In genomic region chr7:151039850-151040548, GRCh38 we compare ENCODE assay signal across 12 cellular contexts. TPM values are rescaled to one million over a fixed set of nuclear protein-coding genes. Genes with fewer than 3 reads are reported as not detected.
DNase-seq lines count a peak whose midpoint lies in the region; ATAC-seq and TF ChIP-seq lines count a peak whose summit lies in the region.
"Had no signal": no experiment of that assay in that cellular context is flagged by ENCODE, and none has a peak within 500 bp of the region (broad histone marks: within the 10 kb centered on the region; RNA-seq: fewer than 3 reads in every experiment).

No MANE protein-coding gene starts in this region.

- peak overlapping the region; percentile 21 for H3K9ac ChIP-seq in neuronal stem cell (ENCODE audit: low read depth, low read length, poor library complexity)

- H4K91ac ChIP-seq in neuronal stem cell (ENCODE audit: low read depth, low read length, poor library complexity), result no peak overlapping the region

- no peak overlapping the region for H3K4me2 ChIP-seq in neuronal stem cell (ENCODE audit: insufficient read depth, low read length, poor library complexity, severe bottlenecking)

- H3K9me3 ChIP-seq in neuronal stem cell (replicated peaks in 1 of 2; ENCODE audit: control insufficient read depth in 2 of 2, insufficient read depth in 1 of 2, low read depth in 1 of 2, low read length in 2 of 2), result no peaks in the 10 kb centered on the region
- H3K9me3 ChIP-seq: gastrocnemius medialis, spleen, tibial nerve had no signal

- no peak overlapping the region for H2AK5ac ChIP-seq in neuronal stem cell (ENCODE audit: low read depth, low read length)

- peaks cover 0 to 9% of the 10 kb centered on the region in 2 donors for H3K4me1 ChIP-seq in neuronal stem cell (ENCODE audit: control insufficient read depth in 2 of 2, insufficient read depth in 1 of 2, low read depth in 1 of 2, low read length in 2 of 2)

- no peak overlapping the region for H3K14ac ChIP-seq in neuronal stem cell (ENCODE audit: low read length)

- peak; percentile 81 for DNase-seq in DMS 273 (lab: John Stamatoyannopoulos, UW; ENCODE audit: unreplicated experiment)
- no peak for DNase-seq in DMS 273 treated with DMSO at 0.1 percent for 48 hours (lab: John Stamatoyannopoulos, UW)
- peak; percentile 54 for DNase-seq in NB4 (ENCODE audit: low read depth)
- peak; percentile 39 for DNase-seq in amniotic epithelial cell (ENCODE audit: low read depth)
- no peak for DNase-seq in neuronal stem cell (ENCODE audit: low spot score)
- DNase-seq in NK-92 (lab: John Stamatoyannopoulos, UW; ENCODE audit: unreplicated experiment), result no peak
- no peak for DNase-seq in kidney tubule cell (ENCODE audit: low spot score)
- DNase-seq: 8988T, spleen had no signal

- ATAC-seq in GM19023 (IDR thresholded peaks at IDR 0.05; ENCODE audit: unreplicated experiment), result no peak

- H3K18ac ChIP-seq in neuronal stem cell (ENCODE audit: low read length), result no peak overlapping the region

- H2AFZ ChIP-seq in neuronal stem cell (ENCODE audit: low read length), result no peak overlapping the region

- H3K27ac ChIP-seq in neuronal stem cell (replicated peaks; ENCODE audit: low read length), result no peak overlapping the region

- no peak overlapping the region for H2BK120ac ChIP-seq in neuronal stem cell (ENCODE audit: low read depth, low read length)

- no peak for TF ChIP-seq CTCF in NB4 (IDR thresholded peaks at IDR 0.05; ENCODE audit: low read depth, low read length)

- H3K36me3 ChIP-seq in neuronal stem cell (replicated peaks in 1 of 2; ENCODE audit: control insufficient read depth in 2 of 2, insufficient read depth in 2 of 2, low read length in 2 of 2), result peaks cover 11 to 23% of the 10 kb centered on the region in 2 donors

- H2BK5ac ChIP-seq in neuronal stem cell (ENCODE audit: low read length), result no peak overlapping the region

- H3K79me1 ChIP-seq in neuronal stem cell (ENCODE audit: low read depth, low read length), result no peaks in the 10 kb centered on the region

- H3K4me3 ChIP-seq in NB4 (ENCODE audit: low read depth, low read length) (no peak overlapping the region), neuronal stem cell (ENCODE audit: low read length in 2 of 2) (no peak overlapping the region)
- H3K4me3 ChIP-seq: gastrocnemius medialis, spleen, tibial nerve had no signal

- H3K4ac ChIP-seq in neuronal stem cell (ENCODE audit: low read length), result no peak overlapping the region

- TF ChIP-seq POLR2A in NB4 (IDR thresholded peaks at IDR 0.05; ENCODE audit: extremely low read depth, insufficient read length), result no peak

- peak overlapping the region; percentile 10 for H2BK12ac ChIP-seq in neuronal stem cell (ENCODE audit: low read length)

- WGBS in neuronal stem cell (ENCODE audit: extremely low coverage in 2 of 2, insufficient read length in 2 of 2, insufficient replicate concordance in 1 of 2), 2 donors, result no CpG with 5 or more reads among the region's 18 CpGs

- H2BK15ac ChIP-seq in neuronal stem cell (ENCODE audit: low read length), result no peak overlapping the region

- H3K23ac ChIP-seq in neuronal stem cell (ENCODE audit: low read depth, low read length, poor library complexity), result peak overlapping the region; percentile 73

- H3K27me3 ChIP-seq in neuronal stem cell (ENCODE audit: control insufficient read depth in 3 of 3, insufficient read depth in 3 of 3, low read depth in 1 of 3, low read length in 3 of 3), result no peaks in the 10 kb centered on the region
- H3K27me3 ChIP-seq: gastrocnemius medialis, spleen, tibial nerve had no signal

- no peak overlapping the region for H4K8ac ChIP-seq in neuronal stem cell (ENCODE audit: low read depth, low read length)

RNA-seq across cellular contexts. Expression of gene ASIC3, which starts 8.3 kb away (rescaled TPM):
- 5.1 TPM for polyA plus RNA-seq in neuronal stem cell (2013, experiment 1 of 2)
- 4.6 TPM for polyA plus RNA-seq in neuronal stem cell (2013, experiment 2 of 2)

RNA-seq across cellular contexts. Expression of gene ABCB8, which starts 11.7 kb away (rescaled TPM):
- 8.6 TPM for polyA plus RNA-seq in neuronal stem cell (2013, experiment 1 of 2)
- polyA plus RNA-seq in neuronal stem cell (2013, experiment 2 of 2), result 8.5 TPM

RNA-seq across cellular contexts. Expression of gene ATG9B, which starts 15.7 kb away (rescaled TPM):
- 6.3 TPM for polyA plus RNA-seq in neuronal stem cell (2013, experiment 1 of 2)
- polyA plus RNA-seq in neuronal stem cell (2013, experiment 2 of 2), result 5.0 TPM

RNA-seq across cellular contexts. Expression of gene CDK5, which starts 17.7 kb away (rescaled TPM):
- 14.1 TPM for polyA plus RNA-seq in neuronal stem cell (2013, experiment 1 of 2)
- polyA plus RNA-seq in neuronal stem cell (2013, experiment 2 of 2), result 13.9 TPM

RNA-seq across cellular contexts. Expression of gene SLC4A2, which starts 19.4 kb away (rescaled TPM):
- 47.2 TPM for polyA plus RNA-seq in neuronal stem cell (2013, experiment 1 of 2)
- 44.5 TPM for polyA plus RNA-seq in neuronal stem cell (2013, experiment 2 of 2)

Comparison
In these comparisons a context has a peak if more than half of its experiments do, and no peak if none do; other contexts are left out.
1. DNase-seq: peak in DMS 273 (single experiment), NB4 (single experiment) and amniotic epithelial cell (single experiment); none in DMS 273 treated with DMSO at 0.1 percent for 48 hours (single experiment), neuronal stem cell (single experiment), NK-92 (single experiment) and kidney tubule cell (single experiment).